8 cellular contexts compared by ENCODE assay signal in genomic region chrX:48573690-48574269, GRCh38. TPM values are rescaled to one million over a fixed set of nuclear protein-coding genes. Genes with fewer than 3 reads are reported as not detected.
A peak's percentile ranks its signal among the peaks of the same experiment; 100 is the strongest.
DNase-seq lines count a peak whose midpoint lies in the region; ATAC-seq and TF ChIP-seq lines count a peak whose summit lies in the region.

No MANE protein-coding gene starts in this region.

- BruUV-seq in mammary epithelial cell (replicated peaks; lab: Mats Ljungman, UMichigan), result TSS peak; percentile 84

- peak overlapping the region in 2 of 3 experiments; percentile 21 to 86 for H3K4me3 ChIP-seq in mammary epithelial cell (replicated peaks in 1 of 3; ENCODE audit: insufficient read depth in 1 of 3, low read depth in 2 of 3, low read length in 3 of 3)
- H3K4me3 ChIP-seq in right lobe of liver, result peak overlapping the region; percentile 71 to 82 (median 77)

- peak overlapping the region; percentile 70 for H3K4me2 ChIP-seq in mammary epithelial cell (ENCODE audit: insufficient read depth, low read depth, low read length)

- dilution Hi-C loops in mammary epithelial cell (cut with HindIII; ENCODE audit: low sequenced_read_pairs), result no loop called here

- CTCF ChIA-PET in RWPE1 (lab: Yijun Ruan, JAX), result interaction anchor here (0.9 kb wide), 1 partner anchor 34 kb away, joined by 6 read pairs; the partner anchor contains the start of gene TBC1D25
- CTCF ChIA-PET in mammary epithelial cell (lab: Charles Lee; ENCODE audit: low non-redundant PET), result no interaction called here

- DNase-seq in RWPE1 (ENCODE audit: low spot score) (no peak), mammary epithelial cell (no peak), right lobe of liver (peak in 2 of 3 donors; percentile 49 to 59), SW480 (ENCODE audit: low spot score) (no peak)

- H2AFZ ChIP-seq in mammary epithelial cell (ENCODE audit: low read depth, low read length), result peak overlapping the region; percentile 91

- no peaks in the 10 kb centered on the region for H3K27me3 ChIP-seq in mammary epithelial cell (ENCODE audit: insufficient read depth, low read length)
- H3K27me3 ChIP-seq in right lobe of liver, result no peaks in the 10 kb centered on the region

- H3K9me3 ChIP-seq in mammary epithelial cell (replicated peaks; ENCODE audit: insufficient read depth, low read length) (no peaks in the 10 kb centered on the region), right lobe of liver (no peaks in the 10 kb centered on the region)

- H3K27ac ChIP-seq in C4-2B (peak overlapping the region; percentile 99), RWPE1 (peak overlapping the region; percentile 89), mammary epithelial cell (ENCODE audit: insufficient read depth, low read depth, low read length) (peak overlapping the region; percentile 85), right lobe of liver (peak overlapping the region; percentile 93 to 99 (median 98)), temporal lobe (ENCODE audit: low read depth, low read length) (peak overlapping the region; percentile 80)

- POLR2A ChIA-PET in RWPE1 (lab: Yijun Ruan, JAX; ENCODE audit: low non-redundant PET), result interaction anchor here (1.0 to 1.4 kb wide), 2 partner anchors 24 to 34 kb away, joined by 3 to 4 read pairs; partner anchors contain the start of gene TBC1D25

- no peak overlapping the region for H3K9ac ChIP-seq in mammary epithelial cell (ENCODE audit: insufficient read depth, low read length)

- H4K20me1 ChIP-seq in mammary epithelial cell (ENCODE audit: insufficient read depth, low read length), result no peaks in the 10 kb centered on the region

- peaks cover 15% of the 10 kb centered on the region for H3K36me3 ChIP-seq in mammary epithelial cell (ENCODE audit: insufficient read depth, low read length)
- H3K36me3 ChIP-seq in right lobe of liver, result peaks cover 0 to 32% (median 14%) of the 10 kb centered on the region in 4 donors

- no peak for TF ChIP-seq CTCF in C4-2B (conservative IDR thresholded peaks at IDR 0.05)
- no peak for TF ChIP-seq CTCF in RWPE1 (conservative IDR thresholded peaks at IDR 0.05; ENCODE audit: low read depth)
- no peak for TF ChIP-seq CTCF in mammary epithelial cell (conservative IDR thresholded peaks at IDR 0.05 in 1 of 2, IDR thresholded peaks at IDR 0.05 in 1 of 2; ENCODE audit: extremely low read depth in 1 of 2, insufficient read depth in 1 of 2, low read depth in 1 of 2, low read length in 2 of 2)
- no peak for TF ChIP-seq CTCF in right lobe of liver (IDR thresholded peaks at IDR 0.05)

- peaks cover 26% of the 10 kb centered on the region for H3K79me2 ChIP-seq in mammary epithelial cell (ENCODE audit: insufficient read depth, low read length)

- intact Hi-C loops in mammary epithelial cell (cut with micrococcal nuclease), result loop anchor here (1.0 kb wide), 1 partner anchor 24 kb away; the partner anchor contains the start of gene WDR13
- intact Hi-C loops in right lobe of liver (cut with DNase I), result no loop called here

- in situ Hi-C loops in mammary epithelial cell (cut with MboI; ENCODE audit: low sequenced_read_pairs in 2 of 2), result no loop called here

- ATAC-seq in HG03159 (IDR thresholded peaks at IDR 0.05; ENCODE audit: unreplicated experiment) (peak; percentile 2), right lobe of liver (peak in 3 of 4 donors; percentile 9 to 18 (median 15)), HG02870 (IDR thresholded peaks at IDR 0.05; ENCODE audit: unreplicated experiment) (no peak)

- 78% methylated on average over 11 of the region's 19 CpGs for WGBS in mammary epithelial cell (ENCODE audit: low coverage, missing lambda C conversion rate)
- WGBS in right lobe of liver (ENCODE audit: insufficient coverage, low coverage, low lambda C conversion rate, missing lambda C conversion rate), result 44% methylated on average over 18 of the region's 19 CpGs

- TF ChIP-seq POLR2A in right lobe of liver (IDR thresholded peaks at IDR 0.05), result no peak

- peaks cover 20% of the 10 kb centered on the region for H3K4me1 ChIP-seq in mammary epithelial cell (ENCODE audit: insufficient read depth, low read length)
- H3K4me1 ChIP-seq in right lobe of liver, result peaks cover 0 to 10% (median 0%) of the 10 kb centered on the region in 4 donors

RNA-seq across cellular contexts. Expression of gene RBM3, which starts 0.5 kb away (rescaled TPM):
- total RNA-seq in mammary epithelial cell (100 to 1,000 TPM; 246 to 289 TPM), right lobe of liver (10 to 100 TPM; 14.7 to 69.0 (median 57.7) TPM), temporal lobe (105 TPM)
- polyA plus RNA-seq in mammary epithelial cell, result 212 TPM
- 215 TPM for polyA minus RNA-seq in mammary epithelial cell

RNA-seq across cellular contexts. Expression of gene WDR13, which starts 23.5 kb away (rescaled TPM):
- 10 to 100 TPM; 80.7 to 84.8 TPM for total RNA-seq in mammary epithelial cell
- 82.4 TPM for polyA plus RNA-seq in mammary epithelial cell
- polyA minus RNA-seq in mammary epithelial cell, result 163 TPM
- total RNA-seq in right lobe of liver, result 100 to 1,000 TPM in 2 of 6 experiments, 10 to 100 TPM in 4; 46.5 to 193 (median 80.8) TPM
- total RNA-seq in temporal lobe, result 48.9 TPM

RNA-seq across cellular contexts. Expression of gene TBC1D25, which starts 34.3 kb away (rescaled TPM):
- total RNA-seq in mammary epithelial cell (10 to 100 TPM; 14.7 to 16.7 TPM), right lobe of liver (1 to 10 TPM; 4.3 to 7.5 (median 5.6) TPM), temporal lobe (11.3 TPM)
- polyA plus RNA-seq in mammary epithelial cell, result 13.1 TPM
- 35.2 TPM for polyA minus RNA-seq in mammary epithelial cell

RNA-seq across cellular contexts. Expression of gene EBP, which starts 52.2 kb away (rescaled TPM):
- 100 to 1,000 TPM in 1 of 2 donors, 10 to 100 TPM in 1; 86.4 to 292 TPM for total RNA-seq in mammary epithelial cell
- polyA plus RNA-seq in mammary epithelial cell, result 538 TPM
- polyA minus RNA-seq in mammary epithelial cell, result 972 TPM
- 100 to 1,000 TPM; 150 to 276 (median 225) TPM for total RNA-seq in right lobe of liver
- 25.6 TPM for total RNA-seq in temporal lobe

Comparison
In these comparisons a context has a peak if more than half of its experiments do, and no peak if none do; other contexts are left out.
1. DNase-seq: peak in right lobe of liver (2 of 3); none in RWPE1 (single experiment), mammary epithelial cell (single experiment) and SW480 (single experiment).
2. Peak in every context shown above with its lines, with median percentiles within 50 percentile points of each other: H3K27ac ChIP-seq.